ENCODE assay signal across 1 cellular context in the genomic region with DNA sequence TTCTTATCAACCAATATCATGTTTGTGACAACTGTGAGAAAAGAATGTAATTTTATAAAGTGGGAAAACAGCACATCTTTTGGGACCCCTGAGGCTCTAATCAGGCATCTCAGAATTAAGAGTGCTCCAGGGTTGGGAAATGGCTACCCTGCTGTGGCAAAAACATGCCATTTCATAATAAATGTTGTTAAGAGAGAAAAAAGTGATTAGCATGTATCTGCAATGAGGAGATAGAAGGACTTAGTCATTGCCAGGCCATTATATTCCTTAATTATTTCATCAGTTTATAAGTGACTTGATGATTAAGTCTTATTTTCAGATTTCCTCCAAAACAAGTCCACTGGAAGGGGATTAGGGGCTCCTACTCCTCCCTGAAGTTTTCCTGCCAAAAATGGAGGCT.
TF ChIP-seq lines count a peak whose summit lies in the region.

No MANE protein-coding gene starts in this region.

TF ChIP-seq in HepG2, 621 proteins besides CTCF, POLR2A, EP300 and RAD21:
- TF ChIP-seq PAF1 (CRISPR knock-in tag; IDR thresholded peaks at IDR 0.05) = 0 out of 2 replicates have a peak, but pooled peaks have one; percentile 27
